ENCODE assay signal across 11 cellular contexts in genomic region chr3:46878796-46879436, GRCh38. TPM values are rescaled to one million over a fixed set of nuclear protein-coding genes. Genes with fewer than 3 reads are reported as not detected.
A peak's percentile ranks its signal among the peaks of the same experiment; 100 is the strongest.
DNase-seq lines count a peak whose midpoint lies in the region.
"Had no signal": no experiment of that assay in that cellular context is flagged by ENCODE, and none has a peak within 500 bp of the region (broad histone marks: within the 10 kb centered on the region; RNA-seq: fewer than 3 reads in every experiment).

No MANE protein-coding gene starts in this region.

- intact Hi-C loops in head of caudate nucleus (cut with DNase I) = no loop called here

- DNase-seq in NCI-H82 (lab: John Stamatoyannopoulos, UW) = peak; percentile 37
- no peak for DNase-seq in NCI-H82 treated with DMSO at 0.1 percent for 48 hours (lab: John Stamatoyannopoulos, UW; ENCODE audit: unreplicated experiment)
- DNase-seq in M059J (ENCODE audit: low read depth) = peak; percentile 53
- peak; percentile 91 for DNase-seq in islet precursor cell
- no peak for DNase-seq in head of caudate nucleus
- DNase-seq in activated gamma-delta T cell treated with Interleukin-2 at 50 U/mL for 16 hours = no peak
- no peak for DNase-seq in ureter (ENCODE audit: low spot score)
- DNase-seq in activated CD4-positive, alpha-beta T cell treated with anti-CD3 and anti-CD28 coated beads for 1 hour = no peak
- DNase-seq: activated naive CD4-positive, alpha-beta T cell treated with anti-CD3 and anti-CD28 coated beads, Interleukin-2, amount 50 U/mL, for 16 hours; NCI-H146; nucleus accumbens had no signal

RNA-seq across cellular contexts. Expression of gene PTH1R, which starts 1.4 kb away (rescaled TPM):
- 0.49 and 1.4 TPM in 2 replicates for total RNA-seq in M059J (2014; rRNA removed; shearing (Covaris generic))
- total RNA-seq in ureter = 12.9 TPM

RNA-seq across cellular contexts. Expression of gene MYL3, which starts 15.7 kb away (rescaled TPM):
- 2.6 TPM in 1 of 2 replicates, not detected in the other for total RNA-seq in M059J (2014; rRNA removed; shearing (Covaris generic))
- 4.6 TPM for total RNA-seq in ureter

Comparison
In these comparisons a context has a peak if more than half of its experiments do, and no peak if none do; other contexts are left out.
1. DNase-seq: peak in NCI-H82 (single experiment), M059J (single experiment) and islet precursor cell (single experiment); none in NCI-H82 treated with DMSO at 0.1 percent for 48 hours (single experiment), head of caudate nucleus (0 of 42), activated gamma-delta T cell treated with Interleukin-2 at 50 U/mL for 16 hours (single experiment), ureter (single experiment) and activated CD4-positive, alpha-beta T cell treated with anti-CD3 and anti-CD28 coated beads for 1 hour (single experiment).